In genomic region chr17:1872976-1873375, GRCh38 we compare ENCODE assay signal across 20 cellular contexts. TPM values are rescaled to one million over a fixed set of nuclear protein-coding genes. Genes with fewer than 3 reads are reported as not detected.
DNase-seq lines count a peak whose midpoint lies in the region; ATAC-seq, FAIRE-seq and TF ChIP-seq lines count a peak whose summit lies in the region.
"Had no signal": no experiment of that assay in that cellular context is flagged by ENCODE, and none has a peak within 500 bp of the region (broad histone marks: within the 10 kb centered on the region; RNA-seq: fewer than 3 reads in every experiment).

No MANE protein-coding gene starts in this region.

- peaks cover 71% of the 10 kb centered on the region for H3K36me3 Mint-ChIP-seq in activated CD4-positive, alpha-beta T cell treated with anti-CD3 and anti-CD28 coated beads, Interleukin-2, amount 10 ng/mL, durations not matched to agents 7 days and 5 days (ENCODE audit: low read depth)
- H3K36me3 Mint-ChIP-seq in CD8-positive, alpha-beta T cell, result peaks cover 55% of the 10 kb centered on the region
- peaks cover 67% of the 10 kb centered on the region for H3K36me3 Mint-ChIP-seq in activated CD4-positive, alpha-beta memory T cell treated with anti-CD3 and anti-CD28 coated beads, Interleukin-2, amount 10 ng/mL, durations not matched to agents 7 days and 5 days (ENCODE audit: low read depth)
- peaks cover 45% of the 10 kb centered on the region for H3K36me3 Mint-ChIP-seq in effector memory CD8-positive, alpha-beta T cell (ENCODE audit: insufficient read depth)

- no peak overlapping the region for H3K27ac ChIP-seq in CD8-positive, alpha-beta T cell (ENCODE audit: low read depth, low read length)
- H3K27ac ChIP-seq in right cardiac atrium (ENCODE audit: low read length), result no peak overlapping the region
- H3K27ac ChIP-seq: C4-2B, GM23248, right atrium auricular region, tibial artery had no signal

- no peak for TF ChIP-seq CTCF in CD8-positive, alpha-beta T cell (IDR thresholded peaks at IDR 0.05)
- no peak for TF ChIP-seq CTCF in D721Med (IDR thresholded peaks at IDR 0.05; ENCODE audit: insufficient read depth, missing control alignments)

- no peak for FAIRE-seq in D721Med (lab: Jason Lieb, UNC)

- H3K4me1 ChIP-seq in CD8-positive, alpha-beta T cell (ENCODE audit: insufficient read depth, low read length), result peaks cover 47% of the 10 kb centered on the region
- H3K4me1 ChIP-seq in right cardiac atrium (ENCODE audit: control insufficient read depth, insufficient read depth, low read length), result no peaks in the 10 kb centered on the region
- H3K4me1 ChIP-seq: right atrium auricular region, tibial artery had no signal

- CTCF ChIA-PET in activated CD4-positive, alpha-beta T cell treated with anti-CD3 and anti-CD28 coated beads, Interleukin-2, amount 10 ng/mL, durations not matched to agents 7 days and 5 days (lab: Charles Lee), result interaction anchor here (0.6 kb wide), 1 partner anchor 487 kb away, joined by 3 read pairs; no protein-coding TSS in a partner anchor
- CTCF ChIA-PET in CD8-positive, alpha-beta T cell (lab: Charles Lee), result no interaction called here
- CTCF ChIA-PET in activated CD4-positive, alpha-beta memory T cell treated with anti-CD3 and anti-CD28 coated beads, Interleukin-2, amount 10 ng/mL, durations not matched to agents 7 days and 5 days (lab: Charles Lee), result no interaction called here

- H3K9me3 Mint-ChIP-seq in activated CD4-positive, alpha-beta T cell treated with anti-CD3 and anti-CD28 coated beads, Interleukin-2, amount 10 ng/mL, durations not matched to agents 7 days and 5 days, result no peaks in the 10 kb centered on the region
- H3K9me3 Mint-ChIP-seq in CD8-positive, alpha-beta T cell, result no peaks in the 10 kb centered on the region
- H3K9me3 Mint-ChIP-seq in activated CD4-positive, alpha-beta memory T cell treated with anti-CD3 and anti-CD28 coated beads, Interleukin-2, amount 10 ng/mL, durations not matched to agents 7 days and 5 days, result no peaks in the 10 kb centered on the region
- H3K9me3 Mint-ChIP-seq in effector memory CD8-positive, alpha-beta T cell, result no peaks in the 10 kb centered on the region

- H3K27me3 ChIP-seq in CD8-positive, alpha-beta T cell (ENCODE audit: insufficient read depth, low read length), result no peaks in the 10 kb centered on the region
- H3K27me3 ChIP-seq in right cardiac atrium (ENCODE audit: control insufficient read depth, insufficient read depth), result no peaks in the 10 kb centered on the region
- H3K27me3 ChIP-seq: MG63, right atrium auricular region, tibial artery had no signal

- peak overlapping the region; percentile 91 for H3K27ac Mint-ChIP-seq in activated CD4-positive, alpha-beta T cell treated with anti-CD3 and anti-CD28 coated beads, Interleukin-2, amount 10 ng/mL, durations not matched to agents 7 days and 5 days
- peak overlapping the region; percentile 67 for H3K27ac Mint-ChIP-seq in CD8-positive, alpha-beta T cell
- peak overlapping the region; percentile 81 for H3K27ac Mint-ChIP-seq in activated CD4-positive, alpha-beta memory T cell treated with anti-CD3 and anti-CD28 coated beads, Interleukin-2, amount 10 ng/mL, durations not matched to agents 7 days and 5 days
- peak overlapping the region; percentile 16 to 86 for H3K27ac Mint-ChIP-seq in effector memory CD8-positive, alpha-beta T cell

- DNase-seq in activated CD4-positive, alpha-beta T cell treated with anti-CD3 and anti-CD28 coated beads, Interleukin-2, amount 10 ng/mL, durations not matched to agents 7 days and 5 days, result no peak
- DNase-seq in activated CD4-positive, alpha-beta T cell treated with anti-CD3 and anti-CD28 coated beads for 4 hours, result no peak
- no peak for DNase-seq in CD8-positive, alpha-beta T cell
- no peak for DNase-seq in activated CD4-positive, alpha-beta memory T cell treated with anti-CD3 and anti-CD28 coated beads, Interleukin-2, amount 10 ng/mL, durations not matched to agents 7 days and 5 days
- DNase-seq in effector memory CD8-positive, alpha-beta T cell, result no peak
- DNase-seq in D721Med (ENCODE audit: insufficient read length, low spot score) (no peak), NCI-H748 (lab: John Stamatoyannopoulos, UW; ENCODE audit: unreplicated experiment) (no peak), right cardiac atrium (no peak)
- DNase-seq: activated gamma-delta T cell, DMS53, GM23248, IMR-90, kidney glomerular epithelial cell, MG63, NCI-H1436, NCI-H526 treated with DMSO at 0.1 percent for 48 hours, tibial artery had no signal

- H3K9me3 ChIP-seq in CD8-positive, alpha-beta T cell (ENCODE audit: low read length), result no peaks in the 10 kb centered on the region
- H3K9me3 ChIP-seq in right cardiac atrium (ENCODE audit: control insufficient read depth, low read length), result no peaks in the 10 kb centered on the region
- H3K9me3 ChIP-seq: MG63, right atrium auricular region, tibial artery had no signal

- intact Hi-C loops in CD8-positive, alpha-beta T cell (cut with DNase I, micrococcal nuclease), result loop anchor here in 1 of 2 experiments (2.0 kb wide), 1 partner anchor 156 kb away; no protein-coding TSS in a partner anchor
- intact Hi-C loops in right cardiac atrium (cut with DNase I), result no loop called here

- peak overlapping the region; percentile 60 for H3K4me3 Mint-ChIP-seq in activated CD4-positive, alpha-beta T cell treated with anti-CD3 and anti-CD28 coated beads, Interleukin-2, amount 10 ng/mL, durations not matched to agents 7 days and 5 days
- peak overlapping the region; percentile 6 for H3K4me3 Mint-ChIP-seq in CD8-positive, alpha-beta T cell
- peak overlapping the region; percentile 33 for H3K4me3 Mint-ChIP-seq in activated CD4-positive, alpha-beta memory T cell treated with anti-CD3 and anti-CD28 coated beads, Interleukin-2, amount 10 ng/mL, durations not matched to agents 7 days and 5 days
- H3K4me3 Mint-ChIP-seq in effector memory CD8-positive, alpha-beta T cell, result no peak overlapping the region

- H3K27me3 Mint-ChIP-seq in activated CD4-positive, alpha-beta T cell treated with anti-CD3 and anti-CD28 coated beads, Interleukin-2, amount 10 ng/mL, durations not matched to agents 7 days and 5 days, result no peaks in the 10 kb centered on the region
- H3K27me3 Mint-ChIP-seq in CD8-positive, alpha-beta T cell (ENCODE audit: low read depth), result no peaks in the 10 kb centered on the region
- no peaks in the 10 kb centered on the region for H3K27me3 Mint-ChIP-seq in activated CD4-positive, alpha-beta memory T cell treated with anti-CD3 and anti-CD28 coated beads, Interleukin-2, amount 10 ng/mL, durations not matched to agents 7 days and 5 days
- no peaks in the 10 kb centered on the region for H3K27me3 Mint-ChIP-seq in effector memory CD8-positive, alpha-beta T cell

- no peak for ATAC-seq in CD8-positive, alpha-beta T cell
- no peak for ATAC-seq in effector memory CD8-positive, alpha-beta T cell (replicated peaks)
- no peak for ATAC-seq in right cardiac atrium
- ATAC-seq: esophagus mucosa had no signal

- H3K36me3 ChIP-seq in CD8-positive, alpha-beta T cell (ENCODE audit: insufficient read depth, low read length), result peaks cover 24% of the 10 kb centered on the region

- WGBS in right cardiac atrium, result 61% methylated on average over 4 of the region's 4 CpGs

- POLR2A ChIA-PET in activated CD4-positive, alpha-beta T cell treated with anti-CD3 and anti-CD28 coated beads, Interleukin-2, amount 10 ng/mL, durations not matched to agents 7 days and 5 days (lab: Charles Lee), result no interaction called here
- POLR2A ChIA-PET in CD8-positive, alpha-beta T cell (lab: Charles Lee), result no interaction called here
- POLR2A ChIA-PET in activated CD4-positive, alpha-beta memory T cell treated with anti-CD3 and anti-CD28 coated beads, Interleukin-2, amount 10 ng/mL, durations not matched to agents 7 days and 5 days (lab: Charles Lee), result no interaction called here

- H3K4me1 Mint-ChIP-seq in activated CD4-positive, alpha-beta T cell treated with anti-CD3 and anti-CD28 coated beads, Interleukin-2, amount 10 ng/mL, durations not matched to agents 7 days and 5 days, result peaks cover 84% of the 10 kb centered on the region
- H3K4me1 Mint-ChIP-seq in CD8-positive, alpha-beta T cell (ENCODE audit: low read depth), result peaks cover 44% of the 10 kb centered on the region
- H3K4me1 Mint-ChIP-seq in activated CD4-positive, alpha-beta memory T cell treated with anti-CD3 and anti-CD28 coated beads, Interleukin-2, amount 10 ng/mL, durations not matched to agents 7 days and 5 days, result peaks cover 74% of the 10 kb centered on the region
- peaks cover 15 to 25% of the 10 kb centered on the region in 2 donors for H3K4me1 Mint-ChIP-seq in effector memory CD8-positive, alpha-beta T cell (ENCODE audit: low read depth in 2 of 2)

- H3K4me3 ChIP-seq in CD8-positive, alpha-beta T cell (ENCODE audit: low read depth, low read length), result no peak overlapping the region
- no peak overlapping the region for H3K4me3 ChIP-seq in right cardiac atrium (ENCODE audit: low read length)
- H3K4me3 ChIP-seq: GM23248, MG63, right atrium auricular region, tibial artery had no signal

RNA-seq across cellular contexts. Expression of gene RPA1, which starts 43.2 kb away (rescaled TPM):
- total RNA-seq in activated CD4-positive, alpha-beta T cell treated with anti-CD3 and anti-CD28 coated beads, Interleukin-2, amount 10 ng/mL, durations not matched to agents 7 days and 5 days, result 100 to 1,000 TPM; 288 to 292 TPM
- 10 to 100 TPM; 35.1 to 38.1 TPM for total RNA-seq in CD8-positive, alpha-beta T cell
- 100 to 1,000 TPM; 176 to 186 TPM for total RNA-seq in activated CD4-positive, alpha-beta memory T cell treated with anti-CD3 and anti-CD28 coated beads, Interleukin-2, amount 10 ng/mL, durations not matched to agents 7 days and 5 days
- total RNA-seq in right cardiac atrium, result 100 to 1,000 TPM in 1 of 4 donors, 10 to 100 TPM in 3; 68.1 to 103 (median 81.6) TPM
- 28.0 TPM for polyA plus RNA-seq in right cardiac atrium

RNA-seq across cellular contexts. Expression of gene SMYD4, which starts 43.3 kb away (rescaled TPM):
- 10 to 100 TPM; 37.3 to 38.1 TPM for total RNA-seq in activated CD4-positive, alpha-beta T cell treated with anti-CD3 and anti-CD28 coated beads, Interleukin-2, amount 10 ng/mL, durations not matched to agents 7 days and 5 days
- 10 to 100 TPM in 1 of 2 experiments, 1 to 10 TPM in 1; 8.9 to 10.1 TPM for total RNA-seq in CD8-positive, alpha-beta T cell
- total RNA-seq in activated CD4-positive, alpha-beta memory T cell treated with anti-CD3 and anti-CD28 coated beads, Interleukin-2, amount 10 ng/mL, durations not matched to agents 7 days and 5 days, result 10 to 100 TPM; 27.4 to 29.3 TPM
- 10 to 100 TPM; 10.3 to 14.6 (median 11.4) TPM for total RNA-seq in right cardiac atrium
- polyA plus RNA-seq in right cardiac atrium, result 6.5 TPM

Comparison
In these comparisons a context has a peak if more than half of its experiments do, and no peak if none do; other contexts are left out.
1. H3K4me3 Mint-ChIP-seq: peak in activated CD4-positive, alpha-beta T cell treated with anti-CD3 and anti-CD28 coated beads, Interleukin-2, amount 10 ng/mL, durations not matched to agents 7 days and 5 days (single experiment), CD8-positive, alpha-beta T cell (single experiment) and activated CD4-positive, alpha-beta memory T cell treated with anti-CD3 and anti-CD28 coated beads, Interleukin-2, amount 10 ng/mL, durations not matched to agents 7 days and 5 days (single experiment); none in effector memory CD8-positive, alpha-beta T cell (0 of 2).
2. Peak in every context shown above with its lines, with median percentiles within 50 percentile points of each other: H3K27ac Mint-ChIP-seq.